Comparison of ENCODE assay signal across 1 cellular context in the genomic region with DNA sequence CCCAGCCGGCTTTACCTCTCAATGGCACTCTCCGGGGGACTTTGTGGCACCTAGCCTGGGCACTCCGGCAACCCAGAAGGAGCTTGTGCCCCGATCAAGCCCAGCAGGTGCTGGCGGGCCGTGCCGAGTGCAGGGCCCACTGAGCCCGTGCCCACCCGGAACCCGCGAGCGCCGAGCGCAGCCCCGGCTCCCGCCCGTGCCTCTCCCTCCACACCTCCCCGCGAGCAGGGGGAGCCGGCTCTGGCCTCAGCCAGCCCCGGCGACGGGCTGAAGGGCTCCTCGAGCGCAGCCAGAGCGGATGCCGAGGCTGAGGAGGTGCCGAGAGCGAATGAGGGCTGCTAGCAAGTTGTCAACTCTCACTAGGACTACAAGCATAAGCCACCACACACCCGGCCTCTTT.
TF ChIP-seq lines count a peak whose summit lies in the region.

No MANE protein-coding gene starts in this region.

TF ChIP-seq in H1, 55 proteins besides CTCF, POLR2A, EP300 and RAD21:
- TF ChIP-seq CHD1 (IDR thresholded peaks at IDR 0.05; ENCODE audit: low read depth, low read length), result no peak
- TF ChIP-seq HDAC6 (IDR thresholded peaks at IDR 0.05; ENCODE audit: low read depth, low read length), result no peak
- TF ChIP-seq RFX5 (IDR thresholded peaks at IDR 0.05; ENCODE audit: borderline replicate concordance, low read depth, low read length), result no peak
- TF ChIP-seq ASH2L (IDR thresholded peaks at IDR 0.05; ENCODE audit: low read length), result no peak
- no peak for TF ChIP-seq E2F6 (IDR thresholded peaks at IDR 0.05)
- no peak for TF ChIP-seq SRF (IDR thresholded peaks at IDR 0.05; ENCODE audit: low read depth, low read length)
- TF ChIP-seq CEBPB (IDR thresholded peaks at IDR 0.05; ENCODE audit: low read depth, low read length), result no peak
- no peak for TF ChIP-seq GTF2F1 (IDR thresholded peaks at IDR 0.05; ENCODE audit: borderline replicate concordance, low read depth, low read length)
- TF ChIP-seq CHD7 (IDR thresholded peaks at IDR 0.05; ENCODE audit: insufficient replicate concordance, low read length), result no peak
- TF ChIP-seq RXRA (IDR thresholded peaks at IDR 0.05; ENCODE audit: insufficient read depth, low read depth, low read length), result no peak
- TF ChIP-seq SUZ12 (IDR thresholded peaks at IDR 0.05; ENCODE audit: low read length), result no peak
- no peak for TF ChIP-seq TCF12 (IDR thresholded peaks at IDR 0.05; ENCODE audit: low read depth, low read length)
